In genomic region chr6:340181-340955, GRCh38 we compare ENCODE assay signal across 18 cellular contexts. TPM values are rescaled to one million over a fixed set of nuclear protein-coding genes. Genes with fewer than 3 reads are reported as not detected.
A peak's percentile ranks its signal among the peaks of the same experiment; 100 is the strongest.
DNase-seq lines count a peak whose midpoint lies in the region; ATAC-seq, FAIRE-seq and TF ChIP-seq lines count a peak whose summit lies in the region.
"Had no signal": no experiment of that assay in that cellular context is flagged by ENCODE, and none has a peak within 500 bp of the region (broad histone marks: within the 10 kb centered on the region; RNA-seq: fewer than 3 reads in every experiment).

No MANE protein-coding gene starts in this region.

- H2BK12ac ChIP-seq in trophoblast cell (ENCODE audit: low read length), result no peak overlapping the region

- H3K9ac ChIP-seq in trophoblast cell (ENCODE audit: low read length), result no peak overlapping the region

- no peak for FAIRE-seq in H54 (lab: Jason Lieb, UNC)

- H3K36me3 Mint-ChIP-seq in stimulated activated naive CD8-positive, alpha-beta T cell treated with anti-CD3 and anti-CD28 coated beads, Interleukin-15, Interleukin-2, amounts not matched to agents 100 ng/mL and 50 ng/mL, for 24 hours (ENCODE audit: low read depth), result peaks cover 17% of the 10 kb centered on the region
- peaks cover 13% of the 10 kb centered on the region for H3K36me3 Mint-ChIP-seq in T-cell
- peaks cover 28% of the 10 kb centered on the region for H3K36me3 Mint-ChIP-seq in endothelial cell (ENCODE audit: low read depth, unreplicated experiment)

- no peak overlapping the region for H2BK5ac ChIP-seq in trophoblast cell (ENCODE audit: low read depth, low read length, poor library complexity)

- H2AK5ac ChIP-seq in trophoblast cell (ENCODE audit: low read length), result no peak overlapping the region

- H3K27me3 Mint-ChIP-seq in stimulated activated naive CD8-positive, alpha-beta T cell treated with anti-CD3 and anti-CD28 coated beads, Interleukin-15, Interleukin-2, amounts not matched to agents 100 ng/mL and 50 ng/mL, for 24 hours, result no peaks in the 10 kb centered on the region
- H3K27me3 Mint-ChIP-seq in T-cell (no peaks in the 10 kb centered on the region), endothelial cell (ENCODE audit: unreplicated experiment) (peaks cover 4% of the 10 kb centered on the region)

- H2AFZ ChIP-seq in trophoblast cell (ENCODE audit: insufficient read depth, low read length, poor library complexity), result no peak overlapping the region
- H2AFZ ChIP-seq: GM23338 had no signal

- no peaks in the 10 kb centered on the region for H3K79me2 ChIP-seq in trophoblast cell (ENCODE audit: control insufficient read depth, insufficient read depth, low read length, poor library complexity)

- H3K9me3 ChIP-seq in trophoblast cell (ENCODE audit: insufficient read depth, low read depth, low read length), result peaks cover 45% of the 10 kb centered on the region
- H3K9me3 ChIP-seq: tibial artery had no signal

- POLR2A ChIA-PET in T-cell (lab: Charles Lee), result no interaction called here

- no peak overlapping the region for H3K4me2 ChIP-seq in trophoblast cell (ENCODE audit: low read length)
- H3K4me2 ChIP-seq: GM23338 had no signal

- no peak overlapping the region for H2BK120ac ChIP-seq in trophoblast cell (ENCODE audit: insufficient read depth, low read length, poor library complexity)

- no peak overlapping the region for H4K91ac ChIP-seq in trophoblast cell (ENCODE audit: low read depth, low read length)

- H3K9me3 Mint-ChIP-seq in stimulated activated naive CD8-positive, alpha-beta T cell treated with anti-CD3 and anti-CD28 coated beads, Interleukin-15, Interleukin-2, amounts not matched to agents 100 ng/mL and 50 ng/mL, for 24 hours, result no peaks in the 10 kb centered on the region
- H3K9me3 Mint-ChIP-seq in T-cell (no peaks in the 10 kb centered on the region), endothelial cell (ENCODE audit: unreplicated experiment) (peaks cover 38% of the 10 kb centered on the region)

- no peaks in the 10 kb centered on the region for H3K79me1 ChIP-seq in trophoblast cell (ENCODE audit: low read length)

- H3K4me1 ChIP-seq in trophoblast cell (ENCODE audit: control insufficient read depth in 1 of 2, insufficient read depth in 2 of 2, low read length in 2 of 2), result peaks cover 0 to 2% of the 10 kb centered on the region in 2 experiments
- H3K4me1 ChIP-seq: tibial artery had no signal

- no peak overlapping the region for H3K4ac ChIP-seq in trophoblast cell (ENCODE audit: low read depth, low read length)

- no peak overlapping the region for H3K27ac ChIP-seq in trophoblast cell (ENCODE audit: low read depth, low read length)
- H3K27ac ChIP-seq: tibial artery, VCaP had no signal

- WGBS in trophoblast cell (ENCODE audit: extremely low coverage, insufficient coverage, insufficient read length), result no CpG with 5 or more reads among the region's 6 CpGs

- CTCF ChIA-PET in T-cell (lab: Charles Lee), result no interaction called here

- no peak overlapping the region for H4K8ac ChIP-seq in trophoblast cell (ENCODE audit: low read depth, low read length)

- H3K27me3 ChIP-seq in trophoblast cell (ENCODE audit: insufficient read depth, low read length), result no peaks in the 10 kb centered on the region
- H3K27me3 ChIP-seq: tibial artery had no signal

- no peak overlapping the region for H4K12ac ChIP-seq in trophoblast cell (ENCODE audit: low read depth, low read length)

- no peak for DNase-seq in stimulated activated naive CD8-positive, alpha-beta T cell treated with anti-CD3 and anti-CD28 coated beads, Interleukin-15, Interleukin-2, amounts not matched to agents 100 U/mL and 50 U/mL, for 24 hours
- DNase-seq in T-cell (no peak), endothelial cell (ENCODE audit: low spot score) (no peak), HK-2 (ENCODE audit: unreplicated experiment) (no peak), H54 (ENCODE audit: insufficient read length, low spot score) (no peak), trophoblast cell (no peak)
- DNase-seq: activated effector memory CD4-positive, alpha-beta T cell treated with Interleukin-2 at 50 U/mL for 16 hours; caudate nucleus; EL; NCI-H2107; NCI-H524; Right ventricle myocardium superior; tibial artery had no signal

- no peak overlapping the region for H3K4me3 ChIP-seq in trophoblast cell (ENCODE audit: low read depth, low read length)
- H3K4me3 ChIP-seq: GM23338, tibial artery had no signal

- H3K4me1 Mint-ChIP-seq in stimulated activated naive CD8-positive, alpha-beta T cell treated with anti-CD3 and anti-CD28 coated beads, Interleukin-15, Interleukin-2, amounts not matched to agents 100 ng/mL and 50 ng/mL, for 24 hours (ENCODE audit: low read depth), result peaks cover 80% of the 10 kb centered on the region
- H3K4me1 Mint-ChIP-seq in T-cell (peaks cover 57 to 62% (median 61%) of the 10 kb centered on the region in 3 donors), endothelial cell (ENCODE audit: unreplicated experiment) (no peaks in the 10 kb centered on the region)

- peaks cover 0 to 3% of the 10 kb centered on the region in 2 experiments for H3K36me3 ChIP-seq in trophoblast cell (ENCODE audit: control insufficient read depth in 1 of 2, insufficient read depth in 2 of 2, low read length in 2 of 2)
- H3K36me3 ChIP-seq: tibial artery had no signal

- H3K14ac ChIP-seq in trophoblast cell (ENCODE audit: low read length), result no peak overlapping the region

- no peak overlapping the region for H3K18ac ChIP-seq in trophoblast cell (ENCODE audit: low read length)

- H3K27ac Mint-ChIP-seq in stimulated activated naive CD8-positive, alpha-beta T cell treated with anti-CD3 and anti-CD28 coated beads, Interleukin-15, Interleukin-2, amounts not matched to agents 100 ng/mL and 50 ng/mL, for 24 hours, result peak overlapping the region; percentile 69
- H3K27ac Mint-ChIP-seq in T-cell, result peak overlapping the region; percentile 7 to 56
- no peak overlapping the region for H3K27ac Mint-ChIP-seq in endothelial cell (ENCODE audit: unreplicated experiment)
- H3K27ac Mint-ChIP-seq: GM23338 had no signal

- no peak for TF ChIP-seq POLR2A in H54 (IDR thresholded peaks at IDR 0.05; ENCODE audit: low read depth, low read length)

- peak overlapping the region; percentile 57 for H3K4me3 Mint-ChIP-seq in stimulated activated naive CD8-positive, alpha-beta T cell treated with anti-CD3 and anti-CD28 coated beads, Interleukin-15, Interleukin-2, amounts not matched to agents 100 ng/mL and 50 ng/mL, for 24 hours
- H3K4me3 Mint-ChIP-seq in T-cell (peak overlapping the region in 1 of 3 donors; percentile 51), endothelial cell (ENCODE audit: unreplicated experiment) (peak overlapping the region; percentile 24)
- H3K4me3 Mint-ChIP-seq: GM23338 had no signal

- no peak overlapping the region for H3K23ac ChIP-seq in trophoblast cell (ENCODE audit: low read length)

- no peak for ATAC-seq in stimulated activated naive CD8-positive, alpha-beta T cell treated with anti-CD3 and anti-CD28 coated beads, Interleukin-15, Interleukin-2, amounts not matched to agents 100 U/mL and 50 U/mL, for 24 hours
- ATAC-seq in T-cell (replicated peaks in 1 of 4) (no peak), GM19452 (IDR thresholded peaks at IDR 0.05; ENCODE audit: unreplicated experiment) (no peak)
- ATAC-seq: GM23338 had no signal

- TF ChIP-seq CTCF in endothelial cell (IDR thresholded peaks at IDR 0.05; ENCODE audit: unreplicated experiment), result no peak

RNA-seq across cellular contexts. Expression of gene DUSP22, which starts 48.1 kb away (rescaled TPM):
- 10 to 100 TPM; 32.0 to 52.4 (median 42.1) TPM for total RNA-seq in T-cell
- total RNA-seq in endothelial cell (ENCODE audit: unreplicated experiment), result 57.3 TPM
- 23.3 and 25.5 TPM in 2 replicates for polyA plus RNA-seq in trophoblast cell (2013)

RNA-seq across cellular contexts. Expression of gene IRF4, which starts 51.2 kb away (rescaled TPM):
- 10 to 100 TPM; 16.9 to 67.2 (median 28.4) TPM for total RNA-seq in T-cell
- total RNA-seq in endothelial cell (ENCODE audit: unreplicated experiment), result not detected
- polyA plus RNA-seq in trophoblast cell (2013), result 0.44 and 0.53 TPM in 2 replicates
- total RNA-seq: renal cortical epithelial cell had no signal

Comparison
In these comparisons a context has a peak if more than half of its experiments do, and no peak if none do; other contexts are left out.
1. RNA of gene IRF4, which starts 51.2 kb away (total RNA-seq): 16.9 to 67.2 TPM in T-cell; not detected in endothelial cell (single experiment); every median in the first group is over 10 times any median in the second.